9 cellular contexts compared by ENCODE assay signal in the genomic region with DNA sequence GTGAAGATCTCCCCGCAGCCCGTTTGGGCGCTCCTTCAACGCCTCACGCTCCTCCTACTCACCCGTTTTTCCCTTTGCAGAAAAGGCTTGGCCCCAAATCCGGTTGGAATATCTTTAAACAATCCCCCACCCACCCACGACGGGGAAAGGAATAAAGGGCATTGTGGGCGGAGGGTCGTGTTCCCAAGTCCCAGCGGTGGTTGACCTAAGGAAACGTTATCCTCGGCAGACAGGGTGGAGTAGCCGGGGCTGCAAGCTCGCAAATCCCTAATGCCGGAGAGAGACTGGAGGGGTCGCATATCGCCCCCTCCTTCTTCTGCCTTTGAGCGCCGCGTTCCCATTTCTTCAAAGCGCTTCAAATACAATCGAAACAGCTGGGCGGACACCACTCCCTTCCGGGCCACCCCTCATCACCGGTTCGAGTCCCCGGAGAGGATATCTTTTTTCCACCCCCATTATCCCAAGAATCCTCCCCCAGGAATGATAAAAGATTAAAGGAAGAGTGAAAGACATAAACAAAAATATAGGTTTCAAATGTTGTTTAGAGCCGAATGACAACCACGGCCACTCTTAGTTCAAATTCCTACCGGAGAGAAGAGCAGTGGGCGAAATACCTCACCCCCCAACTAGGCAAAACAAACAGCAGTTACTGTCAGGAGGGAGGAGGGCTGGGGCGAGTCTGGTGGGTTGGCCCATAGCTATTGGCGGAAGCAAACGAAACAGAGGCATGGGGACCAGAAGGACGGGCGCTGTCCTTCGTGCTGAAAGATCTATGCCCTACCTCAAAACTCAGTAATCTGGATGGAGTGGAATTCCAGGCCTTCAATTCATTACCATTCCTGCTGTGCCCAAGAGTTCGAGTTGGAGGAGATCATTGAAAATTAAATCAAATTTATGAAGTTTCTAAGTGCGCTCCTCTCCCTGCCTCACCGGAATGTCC. TPM values are rescaled to one million over a fixed set of nuclear protein-coding genes. Genes with fewer than 3 reads are reported as not detected.
DNase-seq lines count a peak whose midpoint lies in the region; ATAC-seq and TF ChIP-seq lines count a peak whose summit lies in the region.
"Had no signal": no experiment of that assay in that cellular context is flagged by ENCODE, and none has a peak within 500 bp of the region (broad histone marks: within the 10 kb centered on the region; RNA-seq: fewer than 3 reads in every experiment).

No MANE protein-coding gene starts in this region.

- TF ChIP-seq CTCF in epithelial cell of esophagus (IDR thresholded peaks at IDR 0.05; ENCODE audit: insufficient read depth, low read depth, low read length, missing control alignments) = no peak

- H3K36me3 ChIP-seq in skeletal muscle satellite cell (ENCODE audit: insufficient read depth, low read length) = no peaks in the 10 kb centered on the region

- peaks cover 25% of the 10 kb centered on the region for H3K4me1 ChIP-seq in skeletal muscle satellite cell (ENCODE audit: control insufficient read depth, insufficient read depth, low read length)

- H3K27me3 ChIP-seq in skeletal muscle satellite cell (ENCODE audit: control insufficient read depth, insufficient read depth, low read length) = peaks cover 60% of the 10 kb centered on the region

- H3K4me3 ChIP-seq in epithelial cell of esophagus (ENCODE audit: low read length) = no peak overlapping the region
- no peak overlapping the region for H3K4me3 ChIP-seq in skeletal muscle satellite cell (ENCODE audit: low read length)
- H3K4me3 ChIP-seq: PC-9 had no signal

- H3K9ac ChIP-seq in skeletal muscle satellite cell (ENCODE audit: low read depth, low read length) = no peak overlapping the region

- peak overlapping the region; percentile 14 for H3K4me2 ChIP-seq in skeletal muscle satellite cell (ENCODE audit: low read length)
- H3K4me2 ChIP-seq: PC-9 had no signal

- no peak for ATAC-seq in GM21367 (IDR thresholded peaks at IDR 0.05; ENCODE audit: unreplicated experiment)

- peak; percentile 49 for DNase-seq in activated CD4-positive, alpha-beta T cell treated with anti-CD3 and anti-CD28 coated beads for 48 hours
- no peak for DNase-seq in activated CD4-positive, alpha-beta T cell treated with anti-CD3 and anti-CD28 coated beads, Interleukin-2, amount 50 U/mL, for 4 hours
- DNase-seq in NCI-H748 treated with DMSO at 0.1 percent for 48 hours (lab: John Stamatoyannopoulos, UW) (peak; percentile 76), epithelial cell of esophagus (ENCODE audit: low read depth) (peak; percentile 66), medulla oblongata (ENCODE audit: extremely low spot score) (no peak)
- DNase-seq in activated CD4-positive, CD25-positive, alpha-beta regulatory T cell treated with anti-CD3 and anti-CD28 coated beads, Interleukin-2, amount 50 U/mL, for 72 hours = no peak

- H3K9me3 ChIP-seq in skeletal muscle satellite cell (replicated peaks; ENCODE audit: low read length) = no peaks in the 10 kb centered on the region

RNA-seq across cellular contexts. Expression of gene GAD1, which starts 2.8 kb away (rescaled TPM):
- total RNA-seq in skeletal muscle satellite cell (2012; rRNA removed) = not detected in 2 replicates

RNA-seq across cellular contexts. Expression of gene ERICH2, which starts 43.7 kb away (rescaled TPM):
- total RNA-seq in skeletal muscle satellite cell (2012; rRNA removed) = not detected in 2 replicates

Comparison
In these comparisons a context has a peak if more than half of its experiments do, and no peak if none do; other contexts are left out.
1. DNase-seq: peak in activated CD4-positive, alpha-beta T cell treated with anti-CD3 and anti-CD28 coated beads for 48 hours (single experiment), NCI-H748 treated with DMSO at 0.1 percent for 48 hours (single experiment) and epithelial cell of esophagus (single experiment); none in activated CD4-positive, alpha-beta T cell treated with anti-CD3 and anti-CD28 coated beads, Interleukin-2, amount 50 U/mL, for 4 hours (0 of 2), medulla oblongata (single experiment) and activated CD4-positive, CD25-positive, alpha-beta regulatory T cell treated with anti-CD3 and anti-CD28 coated beads, Interleukin-2, amount 50 U/mL, for 72 hours (single experiment).